8 cellular contexts compared by ENCODE assay signal in genomic region chr1:62439652-62440371, GRCh38. TPM values are rescaled to one million over a fixed set of nuclear protein-coding genes. Genes with fewer than 3 reads are reported as not detected.
A peak's percentile ranks its signal among the peaks of the same experiment; 100 is the strongest.
DNase-seq lines count a peak whose midpoint lies in the region; TF ChIP-seq lines count a peak whose summit lies in the region.

No MANE protein-coding gene starts in this region.

- peaks cover 25% of the 10 kb centered on the region for H3K36me3 ChIP-seq in GM23248 (ENCODE audit: low read depth)

- H3K4me3 ChIP-seq in GM12865 (ENCODE audit: low read depth, low read length) (peak overlapping the region; percentile 85), GM23248 (peak overlapping the region; percentile 6; the same call in 1 of the 2 replicates)

- no peaks in the 10 kb centered on the region for H4K20me1 ChIP-seq in GM23248 (ENCODE audit: insufficient read depth)

- H3K27me3 ChIP-seq in GM23248 (replicated peaks; ENCODE audit: insufficient read depth), result no peaks in the 10 kb centered on the region

- in situ Hi-C loops in GM23248 (cut with MboI), result no loop called here

- no peak overlapping the region for H2AFZ ChIP-seq in GM23248

- H3F3A ChIP-seq in GM23248 (ENCODE audit: insufficient read depth), result peaks cover 14% of the 10 kb centered on the region

- no peak for TF ChIP-seq CTCF in GM12865 (IDR thresholded peaks at IDR 0.05; ENCODE audit: insufficient read depth, low read depth, low read length, missing control alignments)

- 70 to 72% methylated on average over 4 of the region's 4 CpGs for WGBS in GM23248 (ENCODE audit: low coverage in 1 of 2, low lambda C conversion rate in 2 of 2, missing lambda C conversion rate in 2 of 2), 2 experiments

- H3K9me3 ChIP-seq in GM23248 (ENCODE audit: low read depth), result no peaks in the 10 kb centered on the region

- peak; percentile 77 for DNase-seq in GM12865 (ENCODE audit: low read depth)
- no peak for DNase-seq in GM23248
- DNase-seq in NAMALWA (ENCODE audit: low spot score), result peak; percentile 53
- DNase-seq in fibroblast of peridontal ligament (ENCODE audit: extremely low read depth), result peak; percentile 61
- DNase-seq in T-helper 9 cell, result no peak
- no peak for DNase-seq in cerebellum (ENCODE audit: low spot score)
- DNase-seq in NCI-H146 (lab: John Stamatoyannopoulos, UW), result no peak
- DNase-seq in NCI-H69 (lab: John Stamatoyannopoulos, UW), result no peak

- H3K9ac ChIP-seq in GM23248, result no peak overlapping the region

- H3K27ac ChIP-seq in GM23248, result no peak overlapping the region

- peaks cover 77% of the 10 kb centered on the region for H3K79me2 ChIP-seq in GM23248 (ENCODE audit: insufficient read depth)

- H3K4me1 ChIP-seq in GM23248 (ENCODE audit: insufficient read depth), result peaks cover 20% of the 10 kb centered on the region

- H3K9me2 ChIP-seq in GM23248 (ENCODE audit: insufficient read depth), result no peaks in the 10 kb centered on the region

- peak overlapping the region; percentile 15 for H3K4me2 ChIP-seq in GM23248 (ENCODE audit: unreplicated experiment)

RNA-seq across cellular contexts. Expression of gene USP1, which starts 3.0 kb away (rescaled TPM):
- 27.8 and 31.2 TPM in 2 replicates for total RNA-seq in GM23248 (2014; rRNA removed; shearing (Covaris generic))
- 22.7 and 22.8 TPM in 2 replicates for polyA plus RNA-seq in GM23248 (2016; fragmentation: Nextera tagmentation; extraction: Ambion mirVana)
- 38.1 TPM for total RNA-seq in cerebellum

Comparison
In these comparisons a context has a peak if more than half of its experiments do, and no peak if none do; other contexts are left out.
1. DNase-seq: peak in GM12865 (single experiment), NAMALWA (single experiment) and fibroblast of peridontal ligament (single experiment); none in GM23248 (single experiment), T-helper 9 cell (single experiment), cerebellum (single experiment), NCI-H146 (single experiment) and NCI-H69 (single experiment).